In genomic region chr4:184097240-184097619, GRCh38 we compare ENCODE assay signal across 8 cellular contexts.
DNase-seq lines count a peak whose midpoint lies in the region; ATAC-seq and TF ChIP-seq lines count a peak whose summit lies in the region.

No MANE protein-coding gene starts in this region.

- peak overlapping the region; percentile 52 for H3K4me3 ChIP-seq in left ventricle myocardium inferior
- H3K4me3 ChIP-seq in psoas muscle: peak overlapping the region; percentile 52

- H3K9me3 ChIP-seq in left ventricle myocardium inferior (replicated peaks) (no peaks in the 10 kb centered on the region), psoas muscle (no peaks in the 10 kb centered on the region)

- WGBS in psoas muscle, 3 donors: 27 to 34% (median 33%) methylated on average over 27 of the region's 27 CpGs

- CTCF ChIA-PET in WTC11 (lab: Charles Lee): interaction anchor here (0.7 to 1.5 kb wide), 10 partner anchors 11 to 187 kb away, joined by 3 to 11 read pairs (median 4); partner anchors contain the start of gene ENPP6

- no peaks in the 10 kb centered on the region for H3K27me3 ChIP-seq in left ventricle myocardium inferior (ENCODE audit: low read depth)
- peaks cover 0 to 6% (median 0%) of the 10 kb centered on the region in 3 donors for H3K27me3 ChIP-seq in psoas muscle (ENCODE audit: insufficient read depth in 3 of 3, low read length in 2 of 3)

- H3K36me3 Mint-ChIP-seq in WTC11: no peaks in the 10 kb centered on the region

- no peaks in the 10 kb centered on the region for H3K36me3 ChIP-seq in left ventricle myocardium inferior
- no peaks in the 10 kb centered on the region for H3K36me3 ChIP-seq in psoas muscle (ENCODE audit: insufficient read depth in 1 of 2, low read depth in 1 of 2)

- peaks cover 11% of the 10 kb centered on the region for H3K4me1 ChIP-seq in left ventricle myocardium inferior
- no peaks in the 10 kb centered on the region for H3K4me1 ChIP-seq in psoas muscle

- POLR2A ChIA-PET in WTC11 (lab: Charles Lee): no interaction called here

- H3K27me3 Mint-ChIP-seq in WTC11 (ENCODE audit: low read depth): no peaks in the 10 kb centered on the region; the same call in 1 of the 2 replicates

- DNase-seq in stimulated activated CD4-positive, alpha-beta T cell treated with anti-CD3 and anti-CD28 coated beads, Interleukin-12 subunit alpha, Interleukin-12 subunit beta, amount 100 ng/mL, for 48 hours (ENCODE audit: low read depth in 2 of 3, low spot score in 1 of 3): peak; percentile 11 to 21 (median 16)
- no peak for DNase-seq in stimulated activated CD4-positive, alpha-beta T cell treated with anti-CD3 and anti-CD28 coated beads, Interleukin-4, amount 100 ng/mL, for 24 hours
- DNase-seq in WTC11 (ENCODE audit: low spot score): peak; percentile 85
- DNase-seq in left ventricle myocardium inferior: peak; percentile 43
- peak; percentile 62 to 82 for DNase-seq in psoas muscle
- DNase-seq in DMS153 (lab: John Stamatoyannopoulos, UW): no peak
- DNase-seq in NCI-H2171 treated with DMSO at 0.1 percent for 48 hours (lab: John Stamatoyannopoulos, UW): no peak
- DNase-seq in NCI-H187 (lab: John Stamatoyannopoulos, UW): no peak

- intact Hi-C loops in left ventricle myocardium inferior (cut with micrococcal nuclease) (no loop called here), psoas muscle (cut with DNase I) (no loop called here)

- H3K9me3 Mint-ChIP-seq in WTC11: no peaks in the 10 kb centered on the region

- H3K4me3 Mint-ChIP-seq in WTC11: peak overlapping the region; percentile 43; the same call in 1 of the 2 replicates

- H3K27ac Mint-ChIP-seq in WTC11: no peak overlapping the region

- ATAC-seq in WTC11 (peak; percentile 99), psoas muscle (peak in 3 of 4 donors; percentile 58 to 75 (median 75))

- peaks cover 11% of the 10 kb centered on the region for H3K4me1 Mint-ChIP-seq in WTC11

- TF ChIP-seq CTCF in WTC11 (IDR thresholded peaks at IDR 0.05): 0 out of 2 replicates have a peak, but pooled peaks have one; percentile 25
- TF ChIP-seq CTCF in left ventricle myocardium inferior (IDR thresholded peaks at IDR 0.05; ENCODE audit: borderline replicate concordance): peak; percentile 53
- TF ChIP-seq CTCF in psoas muscle (IDR thresholded peaks at IDR 0.05): peak; percentile 17

- H3K27ac ChIP-seq in left ventricle myocardium inferior (replicated peaks) (no peak overlapping the region), psoas muscle (no peak overlapping the region)

TF ChIP-seq in WTC11, 78 proteins besides CTCF, POLR2A, EP300 and RAD21 (continues in another document):
- peak; percentile 79 for TF ChIP-seq ZNF317 (CRISPR knock-in tag; IDR thresholded peaks at IDR 0.05; ENCODE audit: borderline replicate concordance, low read depth)
- peak; percentile 64 for TF ChIP-seq HMGXB4 (CRISPR knock-in tag; IDR thresholded peaks at IDR 0.05)
- peak; percentile 59; the same call in 1 of the 2 replicates for TF ChIP-seq ZBTB21 (CRISPR knock-in tag; IDR thresholded peaks at IDR 0.05; ENCODE audit: borderline replicate concordance)
- no peak for TF ChIP-seq ATF6 (CRISPR knock-in tag; IDR thresholded peaks at IDR 0.05)
- TF ChIP-seq MYBL2 (CRISPR knock-in tag; IDR thresholded peaks at IDR 0.05): 0 out of 2 replicates have a peak, but pooled peaks have one; percentile 31
- no peak for TF ChIP-seq NFE2L1 (CRISPR knock-in tag; IDR thresholded peaks at IDR 0.05)
- TF ChIP-seq ERG (CRISPR knock-in tag; IDR thresholded peaks at IDR 0.05): no peak
- TF ChIP-seq ZNF138 (CRISPR knock-in tag; conservative IDR thresholded peaks at IDR 0.05): 0 out of 2 replicates have a peak, but pooled peaks have one; percentile 32
- no peak for TF ChIP-seq IRF1 (CRISPR knock-in tag; IDR thresholded peaks at IDR 0.05)
- TF ChIP-seq USF1 (CRISPR knock-in tag; IDR thresholded peaks at IDR 0.05): peak; percentile 41; the same call in 1 of the 2 replicates
- no peak for TF ChIP-seq ATF3 (CRISPR knock-in tag; conservative IDR thresholded peaks at IDR 0.05)
- no peak for TF ChIP-seq NFYB (CRISPR knock-in tag; conservative IDR thresholded peaks at IDR 0.05; ENCODE audit: low read depth)
- TF ChIP-seq MAX (CRISPR knock-in tag; IDR thresholded peaks at IDR 0.05): peak; percentile 73; the same call in 1 of the 2 replicates
- peak; percentile 49; the same call in 1 of the 2 replicates for TF ChIP-seq E2F5 (CRISPR knock-in tag; IDR thresholded peaks at IDR 0.05)
- TF ChIP-seq ATF1 (CRISPR knock-in tag; IDR thresholded peaks at IDR 0.05): no peak
- TF ChIP-seq USF2 (CRISPR knock-in tag; IDR thresholded peaks at IDR 0.05): peak; percentile 56
- TF ChIP-seq TP53 (CRISPR knock-in tag; IDR thresholded peaks at IDR 0.05): 0 out of 2 replicates have a peak, but pooled peaks have one; percentile 11

Comparison
In these comparisons a context has a peak if more than half of its experiments do, and no peak if none do; other contexts are left out.
1. DNase-seq: peak in stimulated activated CD4-positive, alpha-beta T cell treated with anti-CD3 and anti-CD28 coated beads, Interleukin-12 subunit alpha, Interleukin-12 subunit beta, amount 100 ng/mL, for 48 hours (3 of 3), WTC11 (single experiment), left ventricle myocardium inferior (single experiment) and psoas muscle (2 of 2); none in stimulated activated CD4-positive, alpha-beta T cell treated with anti-CD3 and anti-CD28 coated beads, Interleukin-4, amount 100 ng/mL, for 24 hours (single experiment), DMS153 (single experiment), NCI-H2171 treated with DMSO at 0.1 percent for 48 hours (single experiment) and NCI-H187 (0 of 2).
2. Peak in every context shown above with its lines, with median percentiles within 50 percentile points of each other: CTCF ChIP-seq.